Comparison of ENCODE assay signal across 20 cellular contexts in genomic region chr7:55183897-55184296, GRCh38.
"Had no signal": no experiment of that assay in that cellular context is flagged by ENCODE, and none has a peak within 500 bp of the region (broad histone marks: within the 10 kb centered on the region; RNA-seq: fewer than 3 reads in every experiment).

No MANE protein-coding gene starts in this region.

- ATAC-seq: mucosa of descending colon; naive thymus-derived CD8-positive, alpha-beta T cell; right cardiac atrium; stimulated activated effector memory CD8-positive, alpha-beta T cell treated with anti-CD3 and anti-CD28 coated beads, Interleukin-12 subunit alpha, Interleukin-12 subunit beta, amount 100 ng/mL, for 72 hours; stimulated activated naive CD8-positive, alpha-beta T cell treated with anti-CD3 and anti-CD28 coated beads, Interleukin-15, Interleukin-2, amounts not matched to agents 100 U/mL and 50 U/mL, for 24 hours had no signal

- H3K9me3 ChIP-seq: mucosa of descending colon, suprapubic skin, thyroid gland, upper lobe of left lung, uterus had no signal

- DNase-seq: effector CD4-positive, alpha-beta T cell; endodermal cell; foreskin melanocyte; head of caudate nucleus; hippocampal formation; kidney glomerular epithelial cell; mucosa of descending colon; naive thymus-derived CD8-positive, alpha-beta T cell; posterior cingulate gyrus; right cardiac atrium; stimulated activated CD4-positive, alpha-beta T cell treated with anti-CD3 and anti-CD28 coated beads, Interleukin-4, amount 100 ng/mL, for 1 hour; stimulated activated CD8-positive, alpha-beta memory T cell treated with anti-CD3 and anti-CD28 coated beads, Interleukin-4, amount 100 ng/mL, for 48 hours; stimulated activated naive CD8-positive, alpha-beta T cell treated with anti-CD3 and anti-CD28 coated beads, Interleukin-15, Interleukin-2, amounts not matched to agents 100 U/mL and 50 U/mL, for 24 hours; thyroid gland; upper lobe of left lung; uterus had no signal

- H3K4me1 ChIP-seq: uterus had no signal

- H3K36me3 ChIP-seq: uterus had no signal

- H3K4me3 Mint-ChIP-seq: endodermal cell; naive thymus-derived CD8-positive, alpha-beta T cell; stimulated activated effector memory CD8-positive, alpha-beta T cell treated with anti-CD3 and anti-CD28 coated beads, Interleukin-12 subunit alpha, Interleukin-12 subunit beta, amount 100 ng/mL, for 72 hours had no signal

- H3K9me3 Mint-ChIP-seq: endodermal cell; stimulated activated effector memory CD8-positive, alpha-beta T cell treated with anti-CD3 and anti-CD28 coated beads, Interleukin-12 subunit alpha, Interleukin-12 subunit beta, amount 100 ng/mL, for 72 hours had no signal

- H3K36me3 Mint-ChIP-seq: naive thymus-derived CD8-positive, alpha-beta T cell; stimulated activated effector memory CD8-positive, alpha-beta T cell treated with anti-CD3 and anti-CD28 coated beads, Interleukin-12 subunit alpha, Interleukin-12 subunit beta, amount 100 ng/mL, for 72 hours had no signal

- FAIRE-seq: endothelial cell of umbilical vein had no signal

- H3K27me3 ChIP-seq: suprapubic skin, thyroid gland, upper lobe of left lung, uterus had no signal

- H3K27ac ChIP-seq: coronary artery, suprapubic skin, thyroid gland, upper lobe of left lung, uterus had no signal

- H3K27ac Mint-ChIP-seq: endodermal cell; stimulated activated effector memory CD8-positive, alpha-beta T cell treated with anti-CD3 and anti-CD28 coated beads, Interleukin-12 subunit alpha, Interleukin-12 subunit beta, amount 100 ng/mL, for 72 hours had no signal

- H3K4me3 ChIP-seq: coronary artery, mucosa of descending colon, suprapubic skin, thyroid gland, upper lobe of left lung, uterus had no signal
